9 cellular contexts compared by ENCODE assay signal in the genomic region with DNA sequence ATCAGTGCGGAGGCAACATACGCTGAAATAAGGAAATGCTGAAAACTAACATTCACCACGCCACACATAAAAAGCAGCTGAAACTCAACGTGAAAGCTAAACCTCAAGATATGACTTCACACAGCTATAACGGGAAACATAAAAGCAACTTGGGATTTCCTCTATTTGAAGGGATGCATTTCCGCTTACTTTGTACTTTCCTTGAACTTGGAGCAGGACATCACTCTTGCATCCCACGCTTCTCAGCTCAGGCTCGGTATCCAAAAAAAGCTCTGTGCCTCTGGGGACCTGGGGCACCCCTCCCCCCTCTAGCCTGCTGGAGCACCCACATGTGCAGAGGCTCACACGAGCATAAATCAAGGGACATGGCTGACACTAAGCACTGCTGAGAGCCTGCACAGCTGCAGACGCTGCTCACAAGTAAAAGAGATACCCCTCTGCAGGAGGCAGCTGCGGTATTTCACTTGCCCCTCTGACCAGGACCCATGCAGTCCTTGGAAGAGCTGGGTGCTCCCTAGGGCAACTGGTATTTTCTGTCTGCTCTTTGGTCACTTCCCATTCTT. TPM values are rescaled to one million over a fixed set of nuclear protein-coding genes. Genes with fewer than 3 reads are reported as not detected.
DNase-seq lines count a peak whose midpoint lies in the region; ATAC-seq and TF ChIP-seq lines count a peak whose summit lies in the region.
"Had no signal": no experiment of that assay in that cellular context is flagged by ENCODE, and none has a peak within 500 bp of the region (broad histone marks: within the 10 kb centered on the region; RNA-seq: fewer than 3 reads in every experiment).

No MANE protein-coding gene starts in this region.

- H3K27me3 Mint-ChIP-seq in Calu3 (ENCODE audit: unreplicated experiment) = no peaks in the 10 kb centered on the region

- no peaks in the 10 kb centered on the region for H3K9me3 Mint-ChIP-seq in Calu3 (ENCODE audit: low read depth, unreplicated experiment)
- H3K9me3 Mint-ChIP-seq: central memory CD8-positive, alpha-beta T cell had no signal

- peak; percentile 58 for DNase-seq in SK-N-MC (ENCODE audit: low read depth, low spot score)
- no peak for DNase-seq in left colon
- no peak for DNase-seq in islet precursor cell
- DNase-seq in PC-9 = no peak
- DNase-seq in Calu3 = no peak

- H3K9me2 ChIP-seq in PC-9 (ENCODE audit: insufficient read depth) = no peaks in the 10 kb centered on the region

- H3K27me3 ChIP-seq in ACC112 (ENCODE audit: insufficient read depth, low read length) (no peaks in the 10 kb centered on the region), PC-9 (ENCODE audit: insufficient read depth, low read depth) (no peaks in the 10 kb centered on the region)

- TF ChIP-seq CTCF in PC-9 (conservative IDR thresholded peaks at IDR 0.05) = no peak
- no peak for TF ChIP-seq CTCF in Calu3 (IDR thresholded peaks at IDR 0.05; ENCODE audit: unreplicated experiment)

- no peak overlapping the region for H3K4me2 ChIP-seq in PC-9

- H3K4me1 Mint-ChIP-seq in Calu3 (ENCODE audit: low read depth, unreplicated experiment) = peaks cover 25% of the 10 kb centered on the region
- H3K4me1 Mint-ChIP-seq: central memory CD8-positive, alpha-beta T cell had no signal

- no peak overlapping the region; the same call in 1 of the 2 replicates for H3K27ac ChIP-seq in ACC112 (ENCODE audit: low read depth, low read length)
- H3K27ac ChIP-seq in SK-N-MC = no peak overlapping the region; the same call in 1 of the 2 replicates
- H3K27ac ChIP-seq in PC-9 = no peak overlapping the region

- no TSS peak for BruUV-seq in PC-9 (replicated peaks; lab: Mats Ljungman, UMichigan)
- no TSS peak for BruUV-seq in Calu3 (replicated peaks; lab: Mats Ljungman, UMichigan)

- H3K9me3 ChIP-seq in SK-N-MC (ENCODE audit: low read depth, low read length) (no peaks in the 10 kb centered on the region), PC-9 (ENCODE audit: insufficient read depth, low read depth) (no peaks in the 10 kb centered on the region)

- H3K36me3 ChIP-seq in ACC112 (ENCODE audit: insufficient read depth, low read length) (no peaks in the 10 kb centered on the region), SK-N-MC (ENCODE audit: insufficient read depth, low read length) (no peaks in the 10 kb centered on the region), PC-9 (ENCODE audit: low read depth) (no peaks in the 10 kb centered on the region)

- no peak overlapping the region for H3K4me3 Mint-ChIP-seq in Calu3 (ENCODE audit: low read depth, unreplicated experiment)
- H3K4me3 Mint-ChIP-seq: central memory CD8-positive, alpha-beta T cell had no signal

- no peak overlapping the region for H2AFZ ChIP-seq in ACC112 (ENCODE audit: low read length, unreplicated experiment)
- H2AFZ ChIP-seq in PC-9 = no peak overlapping the region

- peak overlapping the region; percentile 35; the same call in 1 of the 2 replicates for H3K4me3 ChIP-seq in ACC112 (ENCODE audit: low read depth, low read length)
- peak overlapping the region; percentile 69 for H3K4me3 ChIP-seq in SK-N-MC
- no peak overlapping the region for H3K4me3 ChIP-seq in PC-9

- no peak overlapping the region for H3K27ac Mint-ChIP-seq in Calu3 (ENCODE audit: unreplicated experiment)

- H3K4me1 ChIP-seq in ACC112 (ENCODE audit: control insufficient read depth, insufficient read depth, low read length, unreplicated experiment) (peaks cover 28% of the 10 kb centered on the region), PC-9 (replicated peaks; ENCODE audit: insufficient read depth) (no peaks in the 10 kb centered on the region; the same call in 1 of the 2 replicates)

- H4K20me1 ChIP-seq in PC-9 (ENCODE audit: insufficient read depth) = peaks cover 8% of the 10 kb centered on the region; the same call in 1 of the 2 replicates

- intact Hi-C loops in left colon (cut with DNase I, micrococcal nuclease) = no loop called here
- intact Hi-C loops in PC-9 (cut with micrococcal nuclease; ENCODE audit: unreplicated experiment) = no loop called here
- intact Hi-C loops in Calu3 (cut with micrococcal nuclease; ENCODE audit: unreplicated experiment) = no loop called here

- H3K36me3 Mint-ChIP-seq in Calu3 (ENCODE audit: insufficient read depth, unreplicated experiment) = no peaks in the 10 kb centered on the region

- POLR2A ChIA-PET in PC-9 (lab: Charles Lee; ENCODE audit: unreplicated experiment) = interaction anchor here (0.5 kb wide), 1 partner anchor 574 kb away, joined by 5 read pairs; no protein-coding TSS in a partner anchor

- H3K79me2 ChIP-seq in ACC112 (ENCODE audit: control insufficient read depth, insufficient read depth, low read length, unreplicated experiment) (peaks cover 28% of the 10 kb centered on the region), PC-9 (ENCODE audit: low read depth) (peaks cover 69% of the 10 kb centered on the region)

- no peak overlapping the region for H3K9ac ChIP-seq in SK-N-MC (ENCODE audit: insufficient read length)

- H3F3A ChIP-seq in PC-9 (ENCODE audit: insufficient read depth, low read depth) = peaks cover 9% of the 10 kb centered on the region; the same call in 1 of the 2 replicates

- CTCF ChIA-PET in PC-9 (lab: Charles Lee) (no interaction called here), Calu3 (lab: Charles Lee) (no interaction called here)

- ATAC-seq in GM18907 (IDR thresholded peaks at IDR 0.05; ENCODE audit: unreplicated experiment) = peak; percentile 86
- ATAC-seq in HG03025 (IDR thresholded peaks at IDR 0.05; ENCODE audit: low FRiP score, unreplicated experiment) = peak; percentile 79
- peak; percentile 55 for ATAC-seq in left colon

RNA-seq across cellular contexts. Expression of gene PARD3, which starts 34.2 kb away (rescaled TPM):
- total RNA-seq in left colon = 10 to 100 TPM; 45.5 to 52.9 TPM
- 57.4 and 61.9 TPM in 2 replicates for total RNA-seq in PC-9 (2021)
- total RNA-seq in Calu3 (2022) = 57.6 and 62.4 TPM in 2 replicates
